16 cellular contexts compared by ENCODE assay signal in the genomic region with DNA sequence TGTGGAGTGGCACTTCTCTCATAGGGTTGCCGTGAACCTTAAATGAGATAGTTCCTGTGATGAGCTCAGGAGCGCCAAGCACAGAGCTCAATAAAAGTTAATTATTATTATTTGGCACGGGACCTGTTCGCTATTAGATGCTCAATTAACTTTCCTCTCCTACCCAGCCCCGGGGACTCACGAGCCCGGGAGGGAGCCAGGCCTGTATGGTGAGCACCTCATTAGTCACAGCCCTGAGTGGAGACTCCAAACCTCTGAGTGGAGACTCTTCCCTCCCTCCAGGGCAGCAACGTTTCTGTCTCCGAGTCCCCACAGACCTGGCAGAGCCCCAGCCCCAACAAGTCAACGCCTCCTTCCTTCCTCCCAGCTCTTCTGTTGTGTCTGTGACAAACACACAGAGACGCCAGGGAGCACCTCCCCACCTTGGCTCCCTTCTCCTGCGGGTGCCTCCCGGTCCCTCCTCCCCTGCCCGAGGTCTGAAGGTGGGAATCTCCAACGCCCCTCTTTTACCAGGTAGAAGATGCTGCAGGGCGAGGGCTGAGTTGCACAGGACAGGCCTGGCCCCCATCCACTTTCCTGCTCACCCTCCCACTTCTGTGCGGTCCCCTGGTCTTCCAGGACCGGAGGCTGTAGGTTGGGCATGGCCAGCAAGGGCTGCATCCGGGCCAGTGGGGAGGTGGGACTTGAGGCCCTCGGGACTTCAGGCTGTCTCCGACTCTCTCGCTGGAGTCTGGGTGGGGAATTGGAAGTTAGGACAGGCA. TPM values are rescaled to one million over a fixed set of nuclear protein-coding genes. Genes with fewer than 3 reads are reported as not detected.
DNase-seq lines count a peak whose midpoint lies in the region; ATAC-seq lines count a peak whose summit lies in the region.
"Had no signal": no experiment of that assay in that cellular context is flagged by ENCODE, and none has a peak within 500 bp of the region (broad histone marks: within the 10 kb centered on the region; RNA-seq: fewer than 3 reads in every experiment).

No MANE protein-coding gene starts in this region.

- no peak for ATAC-seq in GM18909 (IDR thresholded peaks at IDR 0.05; ENCODE audit: poor library complexity, unreplicated experiment)
- ATAC-seq: psoas muscle had no signal

- no peak overlapping the region for H3K4me3 Mint-ChIP-seq in activated CD4-positive, alpha-beta memory T cell treated with anti-CD3 and anti-CD28 coated beads for 36 hours
- H3K4me3 Mint-ChIP-seq: endodermal cell, nephron progenitor cell had no signal

- H3K9me3 Mint-ChIP-seq in activated CD4-positive, alpha-beta memory T cell treated with anti-CD3 and anti-CD28 coated beads for 36 hours: no peaks in the 10 kb centered on the region
- H3K9me3 Mint-ChIP-seq: endodermal cell, nephron progenitor cell had no signal

- DNase-seq in EL (peak; percentile 63), HPDE6-E6E7 (ENCODE audit: extremely low spot score) (peak; percentile 54), kidney tubule cell (ENCODE audit: low spot score) (peak; percentile 36), anterior cingulate cortex (lab: John Stamatoyannopoulos, UW) (no peak), middle frontal gyrus (ENCODE audit: extremely low spot score, low spot score) (no peak)
- peak; percentile 7 for DNase-seq in activated CD4-positive, alpha-beta memory T cell treated with anti-CD3 and anti-CD28 coated beads for 36 hours
- no peak for DNase-seq in central memory CD4-positive, alpha-beta T cell
- DNase-seq: AML-193, amniotic stem cell, endodermal cell, GF-D8, NCI-H1436 treated with DMSO at 0.1 percent for 48 hours, nephron progenitor cell, psoas muscle, testis had no signal

- POLR2A ChIA-PET in activated CD4-positive, alpha-beta memory T cell treated with anti-CD3 and anti-CD28 coated beads for 36 hours (lab: Charles Lee): no interaction called here

- H3K27ac Mint-ChIP-seq in activated CD4-positive, alpha-beta memory T cell treated with anti-CD3 and anti-CD28 coated beads for 36 hours: no peak overlapping the region
- H3K27ac Mint-ChIP-seq: endodermal cell, nephron progenitor cell had no signal

- CTCF ChIA-PET in activated CD4-positive, alpha-beta memory T cell treated with anti-CD3 and anti-CD28 coated beads for 36 hours (lab: Charles Lee): no interaction called here

- intact Hi-C loops in activated CD4-positive, alpha-beta memory T cell treated with anti-CD3 and anti-CD28 coated beads for 36 hours (cut with micrococcal nuclease): no loop called here

- peaks cover 10% of the 10 kb centered on the region for H3K27me3 Mint-ChIP-seq in activated CD4-positive, alpha-beta memory T cell treated with anti-CD3 and anti-CD28 coated beads for 36 hours

- no peaks in the 10 kb centered on the region for H3K36me3 Mint-ChIP-seq in activated CD4-positive, alpha-beta memory T cell treated with anti-CD3 and anti-CD28 coated beads for 36 hours

- H3K4me1 Mint-ChIP-seq in activated CD4-positive, alpha-beta memory T cell treated with anti-CD3 and anti-CD28 coated beads for 36 hours (ENCODE audit: low read depth): peaks cover 9% of the 10 kb centered on the region

RNA-seq across cellular contexts. Expression of gene ODC1, which starts 52.7 kb away (rescaled TPM):
- total RNA-seq in activated CD4-positive, alpha-beta memory T cell treated with anti-CD3 and anti-CD28 coated beads for 36 hours: 100 to 1,000 TPM; 138 to 142 TPM

Comparison
In these comparisons a context has a peak if more than half of its experiments do, and no peak if none do; other contexts are left out.
1. DNase-seq: peak in EL (single experiment), HPDE6-E6E7 (single experiment), activated CD4-positive, alpha-beta memory T cell treated with anti-CD3 and anti-CD28 coated beads for 36 hours (single experiment) and kidney tubule cell (single experiment); none in central memory CD4-positive, alpha-beta T cell (single experiment), anterior cingulate cortex (0 of 58) and middle frontal gyrus (single experiment).